In the genomic region with DNA sequence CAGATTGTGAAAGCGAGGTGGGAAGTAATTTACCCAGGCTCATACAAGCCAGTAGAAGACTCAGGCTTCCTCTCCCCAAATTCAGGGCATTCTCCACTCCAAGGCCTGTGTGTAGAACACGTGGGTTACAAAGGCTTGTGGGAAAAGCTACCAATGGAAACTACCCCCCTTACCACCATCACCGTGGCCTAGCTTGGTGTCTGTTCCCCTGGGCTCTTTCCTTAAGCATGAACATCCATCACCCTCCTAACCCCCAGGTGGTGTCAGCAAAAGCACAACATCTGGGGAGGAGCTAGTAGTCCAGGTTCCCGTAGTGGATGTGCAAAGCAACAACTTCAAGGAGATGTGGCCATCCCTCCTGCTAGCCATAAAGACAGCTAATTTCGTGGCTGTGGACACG, we compare ENCODE assay signal across 8 cellular contexts. TPM values are rescaled to one million over a fixed set of nuclear protein-coding genes. Genes with fewer than 3 reads are reported as not detected.
A peak's percentile ranks its signal among the peaks of the same experiment; 100 is the strongest.
DNase-seq lines count a peak whose midpoint lies in the region; ATAC-seq and TF ChIP-seq lines count a peak whose summit lies in the region.

No MANE protein-coding gene starts in this region.

- H3K27ac ChIP-seq in HEK293 (ENCODE audit: extremely low read depth, low read depth, low read length) (peak overlapping the region; percentile 75; the same call in 1 of the 2 replicates), skin epidermis (peak overlapping the region in 19 of 21 experiments; percentile 31 to 100 (median 96))

- ATAC-seq in HG02884 (IDR thresholded peaks at IDR 0.05; ENCODE audit: unreplicated experiment) (no peak), HG02973 (IDR thresholded peaks at IDR 0.05; ENCODE audit: unreplicated experiment) (no peak)

- peak overlapping the region; percentile 81 for H3K4me3 ChIP-seq in BE2C (ENCODE audit: low read depth, low read length)
- H3K4me3 ChIP-seq in HEK293 (ENCODE audit: low read depth, low read length) = peak overlapping the region; percentile 67
- peak overlapping the region; percentile 83 for H3K4me3 ChIP-seq in WI38 (ENCODE audit: low read depth, low read length)
- H3K4me3 ChIP-seq in skin epidermis = peak overlapping the region; percentile 62 to 92 (median 78)

- peaks cover 1% of the 10 kb centered on the region for H3K36me3 Mint-ChIP-seq in glutamatergic neuron (ENCODE audit: unreplicated experiment)

- H3K9me3 ChIP-seq in BE2C (no peaks in the 10 kb centered on the region), HEK293 (ENCODE audit: control insufficient read depth, insufficient read depth, low read depth, low read length) (no peaks in the 10 kb centered on the region)

- H3K27ac Mint-ChIP-seq in glutamatergic neuron (ENCODE audit: unreplicated experiment) = peak overlapping the region; percentile 71

- no peaks in the 10 kb centered on the region for H3K27me3 Mint-ChIP-seq in glutamatergic neuron (ENCODE audit: unreplicated experiment)

- no peaks in the 10 kb centered on the region for H3K27me3 ChIP-seq in BE2C

- no peaks in the 10 kb centered on the region for H3K4me1 Mint-ChIP-seq in glutamatergic neuron (ENCODE audit: low read depth, unreplicated experiment)

- CTCF ChIA-PET in HEK293 (lab: Yijun Ruan, JAX) = interaction anchor here (0.6 to 2.3 kb wide), 10 partner anchors 8 to 610 kb away, joined by 3 to 8 read pairs (median 5); partner anchors contain the start of genes RNU5D-1 and TESK2

- no peak for DNase-seq in BE2C
- no peak for DNase-seq in glutamatergic neuron
- no peak for DNase-seq in HT-29 (ENCODE audit: low spot score)

- H3K4me3 Mint-ChIP-seq in glutamatergic neuron (ENCODE audit: unreplicated experiment) = peak overlapping the region; percentile 100

- H3K4me1 ChIP-seq in BE2C = no peaks in the 10 kb centered on the region
- H3K4me1 ChIP-seq in HEK293 (ENCODE audit: control insufficient read depth, insufficient read depth, low read length) = no peaks in the 10 kb centered on the region

- peaks cover 11% of the 10 kb centered on the region for H3K36me3 ChIP-seq in BE2C
- H3K36me3 ChIP-seq in HEK293 (ENCODE audit: control insufficient read depth in 2 of 2, insufficient read depth in 1 of 2, low read length in 2 of 2) = peaks cover 0 to 58% of the 10 kb centered on the region in 2 experiments; a peak in 2 of 3 replicates

- TF ChIP-seq CTCF in BE2C (IDR thresholded peaks at IDR 0.05; ENCODE audit: low read depth, low read length) (no peak), HEK293 (tag by site-specific recombination; IDR thresholded peaks at IDR 0.05) (no peak), WI38 (IDR thresholded peaks at IDR 0.05; ENCODE audit: low read depth, low read length) (no peak), glutamatergic neuron (IDR thresholded peaks at IDR 0.05; ENCODE audit: partially characterized antibody, unreplicated experiment) (no peak)

- POLR2A ChIA-PET in HEK293 (lab: Yijun Ruan, JAX) = interaction anchor here (0.6 to 3.2 kb wide), 20 partner anchors 9 to 619 kb away, joined by 3 to 62 read pairs (median 9); partner anchors contain the start of genes BTBD19, CCDC163, HECTD3 and HPDL

- peaks cover 5% of the 10 kb centered on the region for H3K9me3 Mint-ChIP-seq in glutamatergic neuron (ENCODE audit: unreplicated experiment)

TF ChIP-seq in HEK293, 187 proteins besides CTCF, POLR2A, EP300 and RAD21:
- peak; percentile 90 for TF ChIP-seq ZNF580 (tag by site-specific recombination; IDR thresholded peaks at IDR 0.05)
- peak; percentile 40; the same call in 1 of the 2 replicates for TF ChIP-seq ZNF10 (tag by site-specific recombination; IDR thresholded peaks at IDR 0.05)
- no peak for TF ChIP-seq ZNF292 (tag by site-specific recombination; IDR thresholded peaks at IDR 0.05; ENCODE audit: borderline replicate concordance, low read depth)

RNA-seq across cellular contexts. Expression of gene MUTYH, which starts 0.6 kb away (rescaled TPM):
- 41.3 TPM for polyA plus RNA-seq in BE2C (2012; ENCODE audit: insufficient read depth, insufficient read length, low read depth)
- 33.7 TPM for total RNA-seq in glutamatergic neuron (ENCODE audit: unreplicated experiment)
- 32.6 and 36.0 TPM in 2 replicates for total RNA-seq in HT-29 (2014; rRNA removed; shearing (Covaris generic))

RNA-seq across cellular contexts. Expression of gene TOE1, which starts 0.8 kb away (rescaled TPM):
- polyA plus RNA-seq in BE2C (2012; ENCODE audit: insufficient read depth, insufficient read length, low read depth) = 16.9 TPM
- 7.5 TPM for total RNA-seq in glutamatergic neuron (ENCODE audit: unreplicated experiment)
- total RNA-seq in HT-29 (2014; rRNA removed; shearing (Covaris generic)) = 20.5 and 24.2 TPM in 2 replicates

RNA-seq across cellular contexts. Expression of gene HPDL, which starts 14.1 kb away (rescaled TPM):
- polyA plus RNA-seq in BE2C (2012; ENCODE audit: insufficient read depth, insufficient read length, low read depth) = 6.4 TPM
- total RNA-seq in glutamatergic neuron (ENCODE audit: unreplicated experiment) = 2.3 TPM
- total RNA-seq in HT-29 (2014; rRNA removed; shearing (Covaris generic)) = 101 and 113 TPM in 2 replicates

Comparison
In these comparisons a context has a peak if more than half of its experiments do, and no peak if none do; other contexts are left out.
1. RNA of gene HPDL, which starts 14.1 kb away (total RNA-seq): 101 to 113 TPM in HT-29; 2.3 TPM in glutamatergic neuron (single experiment); every median in the first group is over 10 times any median in the second.
2. Peak in every context shown above with its lines, with median percentiles within 50 percentile points of each other: H3K4me3 ChIP-seq.